Comparison of ENCODE assay signal across 8 cellular contexts in genomic region chr17:42322382-42323267, GRCh38. TPM values are rescaled to one million over a fixed set of nuclear protein-coding genes. Genes with fewer than 3 reads are reported as not detected.
DNase-seq lines count a peak whose midpoint lies in the region; ATAC-seq, FAIRE-seq and TF ChIP-seq lines count a peak whose summit lies in the region.

No MANE protein-coding gene starts in this region.

- H3K4me1 Mint-ChIP-seq in CD8-positive, alpha-beta T cell (ENCODE audit: low read depth): peaks cover 40% of the 10 kb centered on the region

- H3K27ac Mint-ChIP-seq in CD8-positive, alpha-beta T cell: peak overlapping the region; percentile 82

- peak; percentile 99 for TF ChIP-seq CTCF in CD8-positive, alpha-beta T cell (IDR thresholded peaks at IDR 0.05)
- TF ChIP-seq CTCF in pancreas (IDR thresholded peaks at IDR 0.05) (peak; percentile 92 to 99 (median 99)), thoracic aorta (IDR thresholded peaks at IDR 0.05) (peak; percentile 99)

- 31 to 36% methylated on average over 10 of the region's 10 CpGs for WGBS in pancreas, 2 donors

- FAIRE-seq in pancreas (lab: Jason Lieb, UNC): no peak

- no peak overlapping the region for H3K27ac ChIP-seq in CD8-positive, alpha-beta T cell (ENCODE audit: low read depth, low read length)
- H3K27ac ChIP-seq in SK-N-MC (no peak overlapping the region), pancreas (no peak overlapping the region), thoracic aorta (peak overlapping the region; percentile 21 to 27)

- peaks cover 17% of the 10 kb centered on the region for H3K4me1 ChIP-seq in CD8-positive, alpha-beta T cell (ENCODE audit: insufficient read depth, low read length)
- H3K4me1 ChIP-seq in pancreas (peaks cover 0 to 4% (median 0%) of the 10 kb centered on the region in 3 donors), thoracic aorta (ENCODE audit: control insufficient read depth in 1 of 2, low read depth in 2 of 2) (peaks cover 6 to 25% of the 10 kb centered on the region in 2 donors)

- H3K36me3 ChIP-seq in CD8-positive, alpha-beta T cell (ENCODE audit: insufficient read depth, low read length): peaks cover 7% of the 10 kb centered on the region
- H3K36me3 ChIP-seq in SK-N-MC (ENCODE audit: insufficient read depth, low read length): peaks cover 25% of the 10 kb centered on the region
- H3K36me3 ChIP-seq in pancreas: peaks cover 5 to 43% (median 19%) of the 10 kb centered on the region in 3 donors
- peaks cover 65% of the 10 kb centered on the region for H3K36me3 ChIP-seq in thoracic aorta

- POLR2A ChIA-PET in CD8-positive, alpha-beta T cell (lab: Charles Lee): interaction anchor here (1.1 to 2.7 kb wide), 4 partner anchors 10 to 85 kb away, joined by 3 to 7 read pairs (median 6); no protein-coding TSS in a partner anchor

- H3K27me3 ChIP-seq in CD8-positive, alpha-beta T cell (ENCODE audit: insufficient read depth, low read length): no peaks in the 10 kb centered on the region
- H3K27me3 ChIP-seq in pancreas: no peaks in the 10 kb centered on the region
- no peaks in the 10 kb centered on the region for H3K27me3 ChIP-seq in thoracic aorta (replicated peaks; ENCODE audit: insufficient read depth)

- CTCF ChIA-PET in CD8-positive, alpha-beta T cell (lab: Charles Lee): interaction anchor here (0.6 to 22.7 kb wide), 31 partner anchors 9 to 284 kb away, joined by 3 to 672 read pairs (median 5); partner anchors contain the start of genes CAVIN1, STAT3 and STAT5A

- H3K4me3 Mint-ChIP-seq in CD8-positive, alpha-beta T cell: no peak overlapping the region

- no peaks in the 10 kb centered on the region for H3K9me3 ChIP-seq in CD8-positive, alpha-beta T cell (ENCODE audit: low read length)
- H3K9me3 ChIP-seq in SK-N-MC (ENCODE audit: low read depth, low read length) (no peaks in the 10 kb centered on the region), pancreas (no peaks in the 10 kb centered on the region), thoracic aorta (no peaks in the 10 kb centered on the region)

- peak; percentile 97 for ATAC-seq in CD8-positive, alpha-beta T cell
- ATAC-seq in GM21786 (IDR thresholded peaks at IDR 0.05; ENCODE audit: unreplicated experiment) (peak; percentile 64), pancreas (peak; percentile 92 to 97 (median 96)), thoracic aorta (ENCODE audit: insufficient number of reproducible peaks, low FRiP score, low read depth) (no peak)

- intact Hi-C loops in CD8-positive, alpha-beta T cell (cut with DNase I, micrococcal nuclease): loop anchor here (1.0 to 5.0 kb wide), 5 partner anchors 10 to 195 kb away; partner anchors contain the start of gene STAT3 (in 1 of the 2)
- intact Hi-C loops in pancreas (cut with DNase I): loop anchor here (2.0 to 10.0 kb wide), 4 partner anchors 82 to 192 kb away; no protein-coding TSS in a partner anchor

- H3K9me3 Mint-ChIP-seq in CD8-positive, alpha-beta T cell: no peaks in the 10 kb centered on the region

- no peak overlapping the region for H3K4me3 ChIP-seq in CD8-positive, alpha-beta T cell (ENCODE audit: low read depth, low read length)
- H3K4me3 ChIP-seq in SK-N-MC: no peak overlapping the region
- H3K4me3 ChIP-seq in pancreas: no peak overlapping the region
- no peak overlapping the region for H3K4me3 ChIP-seq in thoracic aorta

- DNase-seq in CD8-positive, alpha-beta T cell: peak; percentile 89 to 98 (median 96)
- DNase-seq in NCI-H1105 (lab: John Stamatoyannopoulos, UW) (peak; percentile 77), SK-N-MC (ENCODE audit: low read depth, low spot score) (peak; percentile 84), germinal center (ENCODE audit: low spot score) (peak; percentile 93), pancreas (peak; percentile 84 to 95 (median 92)), thoracic aorta (ENCODE audit: low spot score) (peak; percentile 86)
- DNase-seq in activated naive CD4-positive, alpha-beta T cell (lab: John Stamatoyannopoulos, UW): peak; percentile 83 to 96 (median 93)

- no peak overlapping the region for H3K9ac ChIP-seq in SK-N-MC (ENCODE audit: insufficient read length)

- H3K27me3 Mint-ChIP-seq in CD8-positive, alpha-beta T cell (ENCODE audit: low read depth): no peaks in the 10 kb centered on the region

- H3K36me3 Mint-ChIP-seq in CD8-positive, alpha-beta T cell: peaks cover 78% of the 10 kb centered on the region

RNA-seq across cellular contexts. Expression of gene STAT5A, which starts 34.3 kb away (rescaled TPM):
- 100 to 1,000 TPM; 300 to 319 TPM for total RNA-seq in CD8-positive, alpha-beta T cell
- total RNA-seq in pancreas: 10 to 100 TPM; 13.1 to 19.8 (median 15.4) TPM
- 10 to 100 TPM; 10.5 to 12.6 TPM for polyA plus RNA-seq in pancreas
- 10 to 100 TPM; 65.5 to 69.8 TPM for total RNA-seq in thoracic aorta

RNA-seq across cellular contexts. Expression of gene STAT5B, which starts 46.4 kb away (rescaled TPM):
- total RNA-seq in CD8-positive, alpha-beta T cell: 10 to 100 TPM; 85.2 to 85.5 TPM
- total RNA-seq in pancreas: 10 to 100 TPM; 22.6 to 27.5 (median 24.2) TPM
- polyA plus RNA-seq in pancreas: 10 to 100 TPM; 17.9 to 24.3 TPM
- total RNA-seq in thoracic aorta: 100 to 1,000 TPM in 1 of 2 donors, 10 to 100 TPM in 1; 95.2 to 117 TPM

Comparison
In these comparisons a context has a peak if more than half of its experiments do, and no peak if none do; other contexts are left out.
1. H3K27ac ChIP-seq: peak in thoracic aorta (2 of 2); none in CD8-positive, alpha-beta T cell (single experiment), SK-N-MC (single experiment) and pancreas (0 of 4).
2. RNA of gene STAT5A, which starts 34.3 kb away (total RNA-seq): 300 to 319 TPM in CD8-positive, alpha-beta T cell; 65.5 to 69.8 TPM in thoracic aorta and 13.1 to 19.8 TPM in pancreas; every median in the first group is over 4 times any median in the second.
3. Peak in every context shown above with its lines, with median percentiles within 50 percentile points of each other: DNase-seq and CTCF ChIP-seq.